25 cellular contexts compared by ENCODE assay signal in the genomic region with DNA sequence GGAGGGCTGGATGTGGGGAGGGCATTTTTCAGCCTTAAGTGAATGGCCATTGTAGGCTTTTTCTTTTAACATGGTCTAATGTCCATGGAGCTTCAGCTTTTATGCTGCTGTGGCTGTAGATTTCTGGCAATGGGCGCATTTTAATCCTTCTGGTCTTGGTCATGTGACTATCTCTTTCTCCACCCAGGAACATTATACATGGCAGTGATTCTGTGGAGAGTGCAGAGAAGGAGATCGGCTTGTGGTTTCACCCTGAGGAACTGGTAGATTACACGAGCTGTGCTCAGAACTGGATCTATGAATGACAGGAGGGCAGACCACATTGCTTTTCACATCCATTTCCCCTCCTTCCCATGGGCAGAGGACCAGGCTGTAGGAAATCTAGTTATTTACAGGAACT. TPM values are rescaled to one million over a fixed set of nuclear protein-coding genes. Genes with fewer than 3 reads are reported as not detected.
DNase-seq lines count a peak whose midpoint lies in the region; ATAC-seq, FAIRE-seq and TF ChIP-seq lines count a peak whose summit lies in the region.
"Had no signal": no experiment of that assay in that cellular context is flagged by ENCODE, and none has a peak within 500 bp of the region (broad histone marks: within the 10 kb centered on the region; RNA-seq: fewer than 3 reads in every experiment).

No MANE protein-coding gene starts in this region.

- H3K27ac ChIP-seq in OCI-LY7 (ENCODE audit: low read depth, low read length, poor library complexity, severe bottlenecking): no peak overlapping the region
- no peak overlapping the region for H3K27ac ChIP-seq in K562 (ENCODE audit: extremely low read depth, low read depth, low read length)
- H3K27ac ChIP-seq: BLaER1, HL-60, SJCRH30 had no signal

- H3K9me3 Mint-ChIP-seq in activated naive CD4-positive, alpha-beta T cell treated with anti-CD3 and anti-CD28 coated beads, Interleukin-2, amount 50 U/mL, for 24 hours: no peaks in the 10 kb centered on the region
- no peaks in the 10 kb centered on the region for H3K9me3 Mint-ChIP-seq in activated naive CD4-positive, alpha-beta T cell treated with anti-CD3 and anti-CD28 coated beads, Interleukin-2, amount 10 ng/mL, durations not matched to agents 7 days and 5 days
- H3K9me3 Mint-ChIP-seq: CD4-positive, alpha-beta T cell; GM23338 had no signal

- no peak for TF ChIP-seq CTCF in OCI-LY7 (conservative IDR thresholded peaks at IDR 0.05; ENCODE audit: low read length)
- TF ChIP-seq CTCF in K562 (IDR thresholded peaks at IDR 0.05 in 2 of 3, conservative IDR thresholded peaks at IDR 0.05 in 1 of 3; ENCODE audit: insufficient read depth in 2 of 3, low read depth in 1 of 3, low read length in 3 of 3): no peak
- TF ChIP-seq CTCF in GM10266 (IDR thresholded peaks at IDR 0.05; ENCODE audit: control insufficient read depth, insufficient read depth, low read depth, missing control alignments): no peak

- no peak for FAIRE-seq in K562 (lab: Jason Lieb, UNC)
- FAIRE-seq: GM12892, HepG2, RCC 7860 had no signal

- no peak overlapping the region for H3K4me3 ChIP-seq in OCI-LY7 (ENCODE audit: low read depth, low read length, poor library complexity, severe bottlenecking)
- no peak overlapping the region for H3K4me3 ChIP-seq in K562
- H3K4me3 ChIP-seq: BLaER1, GM23338, HAP-1, SJCRH30 had no signal

- no peaks in the 10 kb centered on the region for H3K9me2 ChIP-seq in OCI-LY7 (ENCODE audit: insufficient read depth, low read length)

- no peak for TF ChIP-seq POLR2A in K562 (conservative IDR thresholded peaks at IDR 0.05)

- H2AFZ ChIP-seq in OCI-LY7 (ENCODE audit: low read length): no peak overlapping the region
- no peak overlapping the region for H2AFZ ChIP-seq in K562 (ENCODE audit: low read depth, low read length)
- H2AFZ ChIP-seq: GM23338 had no signal

- CTCF ChIA-PET in activated naive CD4-positive, alpha-beta T cell treated with anti-CD3 and anti-CD28 coated beads, Interleukin-2, amount 10 ng/mL, durations not matched to agents 7 days and 5 days (lab: Charles Lee): interaction anchor here (1.0 to 1.6 kb wide), 3 partner anchors 8 to 388 kb away, joined by 3 to 5 read pairs (median 3); partner anchors contain the start of gene NME1
- CTCF ChIA-PET in OCI-LY7 (lab: Charles Lee; ENCODE audit: unreplicated experiment) (no interaction called here), K562 (lab: Yijun Ruan, JAX; ENCODE audit: low intra/inter-chr PET ratio) (no interaction called here)

- no peak overlapping the region for H3K4me3 Mint-ChIP-seq in activated naive CD4-positive, alpha-beta T cell treated with anti-CD3 and anti-CD28 coated beads, Interleukin-2, amount 50 U/mL, for 24 hours
- H3K4me3 Mint-ChIP-seq in activated naive CD4-positive, alpha-beta T cell treated with anti-CD3 and anti-CD28 coated beads, Interleukin-2, amount 10 ng/mL, durations not matched to agents 7 days and 5 days: no peak overlapping the region
- H3K4me3 Mint-ChIP-seq: CD4-positive, alpha-beta T cell; GM23338 had no signal

- H3K27me3 ChIP-seq in K562 (ENCODE audit: control insufficient read depth in 2 of 2, insufficient read depth in 2 of 2, low read length in 2 of 2): no peaks in the 10 kb centered on the region
- H3K27me3 ChIP-seq: BLaER1, SJCRH30 had no signal

- no peaks in the 10 kb centered on the region for H3K27me3 Mint-ChIP-seq in activated naive CD4-positive, alpha-beta T cell treated with anti-CD3 and anti-CD28 coated beads, Interleukin-2, amount 50 U/mL, for 24 hours
- H3K27me3 Mint-ChIP-seq in activated naive CD4-positive, alpha-beta T cell treated with anti-CD3 and anti-CD28 coated beads, Interleukin-2, amount 10 ng/mL, durations not matched to agents 7 days and 5 days: peaks cover 4% of the 10 kb centered on the region
- H3K27me3 Mint-ChIP-seq: CD4-positive, alpha-beta T cell had no signal

- peaks cover 5% of the 10 kb centered on the region; the same call in 1 of the 2 replicates for H4K20me1 ChIP-seq in OCI-LY7 (ENCODE audit: insufficient read depth, low read length)
- H4K20me1 ChIP-seq in K562 (replicated peaks; ENCODE audit: control insufficient read depth, insufficient read depth, low read length): 0 out of 2 replicates have a peak, but pooled peaks cover 4% of the 10 kb centered on the region

- H3K4me1 Mint-ChIP-seq in activated naive CD4-positive, alpha-beta T cell treated with anti-CD3 and anti-CD28 coated beads, Interleukin-2, amount 50 U/mL, for 24 hours: peaks cover 23% of the 10 kb centered on the region
- peaks cover 19% of the 10 kb centered on the region for H3K4me1 Mint-ChIP-seq in activated naive CD4-positive, alpha-beta T cell treated with anti-CD3 and anti-CD28 coated beads, Interleukin-2, amount 10 ng/mL, durations not matched to agents 7 days and 5 days

- peaks cover 4% of the 10 kb centered on the region for H3K9me1 ChIP-seq in K562 (ENCODE audit: control insufficient read depth, insufficient read depth, low read length)

- H3K27ac Mint-ChIP-seq in activated naive CD4-positive, alpha-beta T cell treated with anti-CD3 and anti-CD28 coated beads, Interleukin-2, amount 50 U/mL, for 24 hours: peak overlapping the region; percentile 5
- H3K27ac Mint-ChIP-seq in activated naive CD4-positive, alpha-beta T cell treated with anti-CD3 and anti-CD28 coated beads, Interleukin-2, amount 10 ng/mL, durations not matched to agents 7 days and 5 days: no peak overlapping the region
- H3K27ac Mint-ChIP-seq: GM23338 had no signal

- no peaks in the 10 kb centered on the region for H3K9me3 ChIP-seq in OCI-LY7 (ENCODE audit: low read length)
- no peaks in the 10 kb centered on the region for H3K9me3 ChIP-seq in K562 (replicated peaks; ENCODE audit: control insufficient read depth, insufficient read depth, low read depth, low read length)
- H3K9me3 ChIP-seq: BLaER1, HAP-1, SJCRH30 had no signal

- peaks cover 23% of the 10 kb centered on the region for H3K36me3 Mint-ChIP-seq in activated naive CD4-positive, alpha-beta T cell treated with anti-CD3 and anti-CD28 coated beads, Interleukin-2, amount 50 U/mL, for 24 hours
- H3K36me3 Mint-ChIP-seq in activated naive CD4-positive, alpha-beta T cell treated with anti-CD3 and anti-CD28 coated beads, Interleukin-2, amount 10 ng/mL, durations not matched to agents 7 days and 5 days: peaks cover 39% of the 10 kb centered on the region

- TF ChIP-seq EP300 in K562 (IDR thresholded peaks at IDR 0.05; ENCODE audit: low read length): no peak

- H3K4me2 ChIP-seq in OCI-LY7 (ENCODE audit: low read length): no peak overlapping the region
- H3K4me2 ChIP-seq in K562 (ENCODE audit: insufficient read depth, low read length): no peak overlapping the region
- H3K4me2 ChIP-seq: BLaER1, GM23338 had no signal

- no peak for TF ChIP-seq RAD21 in K562 (CRISPR knock-in tag; conservative IDR thresholded peaks at IDR 0.05 in 1 of 2, IDR thresholded peaks at IDR 0.05 in 1 of 2)

- POLR2A ChIA-PET in OCI-LY7 (lab: Charles Lee) (interaction anchor here (1.8 kb wide), 1 partner anchor 8 kb away, joined by 13 read pairs; the partner anchor contains the start of gene NME1), K562 (lab: Yijun Ruan, JAX) (interaction anchor here (0.6 kb wide), 1 partner anchor 296 kb away, joined by 4 read pairs; no protein-coding TSS in a partner anchor)

- ATAC-seq in K562 (no peak), GM21526 (IDR thresholded peaks at IDR 0.05; ENCODE audit: low FRiP score, unreplicated experiment) (no peak)
- ATAC-seq: GM23338, HepG2 had no signal

- H3K4me1 ChIP-seq in OCI-LY7 (ENCODE audit: insufficient read depth, low read length, poor library complexity, severe bottlenecking) (peaks cover 10% of the 10 kb centered on the region), K562 (replicated peaks in 1 of 2; ENCODE audit: control insufficient read depth in 2 of 2, insufficient read depth in 2 of 2, low read length in 2 of 2) (peaks cover 0 to 14% of the 10 kb centered on the region in 2 experiments; a peak in 3 of 5 replicates)
- H3K4me1 ChIP-seq: SJCRH30 had no signal

- BruUV-seq in OCI-LY7 (replicated peaks; lab: Mats Ljungman, UMichigan) (TSS peak; percentile 57), K562 (replicated peaks; lab: Mats Ljungman, UMichigan) (TSS peak; percentile 26)

- no peak overlapping the region for H3K9ac ChIP-seq in K562 (ENCODE audit: insufficient read depth in 1 of 2, low read depth in 2 of 2, low read length in 2 of 2)
- H3K9ac ChIP-seq: BLaER1 had no signal

- 81% methylated on average over 3 of the region's 3 CpGs for WGBS in K562 (ENCODE audit: insufficient coverage, low coverage, missing lambda C conversion rate)

- no peak for DNase-seq in activated naive CD4-positive, alpha-beta T cell treated with anti-CD3 and anti-CD28 coated beads, Interleukin-2, amount 10 ng/mL, durations not matched to agents 7 days and 5 days
- DNase-seq in OCI-LY7 (ENCODE audit: low spot score) (no peak), K562 (ENCODE audit: extremely low read depth in 1 of 4, low spot score in 3 of 4) (no peak), SK-N-DZ (ENCODE audit: low spot score) (no peak), GM10266 (ENCODE audit: extremely low spot score) (no peak)
- DNase-seq: CD4-positive, alpha-beta T cell; COR-L47; DND-41; KBM-7; NCI-H1092 treated with DMSO at 0.1 percent for 48 hours; NCI-H2029 treated with DMSO at 0.1 percent for 48 hours; NCI-H2171; NCI-H345; NCI-H524 treated with DMSO at 0.1 percent for 48 hours; NCI-H82; SJCRH30 had no signal

- in situ Hi-C loops in K562 (cut with MboI): no loop called here

- intact Hi-C loops in OCI-LY7 (cut with micrococcal nuclease; ENCODE audit: unreplicated experiment): no loop called here
- intact Hi-C loops in K562 (cut with micrococcal nuclease): no loop called here

- peaks cover 73% of the 10 kb centered on the region for H3K36me3 ChIP-seq in OCI-LY7 (ENCODE audit: insufficient read depth, low read length)
- H3K36me3 ChIP-seq in K562 (ENCODE audit: control insufficient read depth, insufficient read depth, low read length): peaks cover 75% of the 10 kb centered on the region

- H3K79me2 ChIP-seq in OCI-LY7 (ENCODE audit: insufficient read depth, low read depth, low read length) (peaks cover 25% of the 10 kb centered on the region), K562 (ENCODE audit: control insufficient read depth, insufficient read depth, low read length) (peaks cover 45% of the 10 kb centered on the region)

RNA-seq across cellular contexts. Expression of gene NME2, which starts 4.7 kb away (rescaled TPM):
- total RNA-seq in OCI-LY7 (2014; rRNA removed; shearing (Covaris generic)): 369 and 397 TPM in 2 replicates
- total RNA-seq in OCI-LY7 (2022) (530 and 582 TPM in 2 replicates), K562 (2014; rRNA removed) (1,010 and 1,072 TPM in 2 replicates), K562 (2014; rRNA removed; fragmentation: Illumina TruSeq; extraction: Trizol) (763 and 827 TPM in 2 replicates), K562 (2015; rRNA removed; fragmentation: Illumina TruSeq; extraction: Trizol) (783 and 790 TPM in 2 replicates), K562 (2021) (1,055 and 1,182 TPM in 2 replicates)
- 64.0 and 91.2 TPM in 2 replicates for total RNA-seq in K562 (2011; cell fraction: chromatin; rRNA removed; ENCODE audit: low replicate concordance)
- 177 and 196 TPM in 2 replicates for total RNA-seq in K562 (2011; cell fraction: nucleolus; rRNA removed)
- total RNA-seq in K562 (2011; cell fraction: nucleoplasm; rRNA removed): 176 and 374 TPM in 2 replicates
- polyA plus RNA-seq in K562 (2011; rRNA removed) (1,026 and 1,088 TPM in 2 replicates), K562 (2014; fragmentation: Illumina TruSeq; extraction: Trizol) (723 and 886 TPM in 2 replicates), K562 (2014; fragmentation: Nextera tagmentation; extraction: Ambion mirVana) (100 to 1,000 TPM; 684 to 924 TPM), K562 (2014; rRNA removed) (1,202 and 1,445 TPM in 2 replicates)
- polyA plus RNA-seq in K562 (2011; cell fraction: cytosol; rRNA removed): 921 and 948 TPM in 2 replicates
- 355 and 443 TPM in 2 replicates for polyA plus RNA-seq in K562 (2011; cell fraction: nucleus; rRNA removed)
- 987 and 1,336 TPM in 2 replicates for polyA plus RNA-seq in K562 (2012)
- 346 and 369 TPM in 2 replicates for polyA minus RNA-seq in K562 (2011; rRNA and poly(A)+ RNA removed)
- 154 and 166 TPM in 2 replicates for polyA minus RNA-seq in K562 (2011; cell fraction: cytosol; rRNA and poly(A)+ RNA removed)
- 61.1 and 93.0 TPM in 2 replicates for polyA minus RNA-seq in K562 (2011; cell fraction: nucleus; rRNA and poly(A)+ RNA removed)
- polyA plus RNA-seq in SK-N-DZ (2014; cell fraction: cytosol; rRNA removed): 1,359 and 1,419 TPM in 2 replicates
- polyA plus RNA-seq in SK-N-DZ (2014; cell fraction: nucleus; rRNA removed): 799 and 1,017 TPM in 2 replicates

RNA-seq across cellular contexts. Expression of gene NME1, which starts 8.2 kb away (rescaled TPM):
- 158 and 209 TPM in 2 replicates for total RNA-seq in OCI-LY7 (2014; rRNA removed; shearing (Covaris generic))
- total RNA-seq in OCI-LY7 (2022) (153 and 221 TPM in 2 replicates), K562 (2014; rRNA removed) (478 and 508 TPM in 2 replicates), K562 (2014; rRNA removed; fragmentation: Illumina TruSeq; extraction: Trizol) (502 and 525 TPM in 2 replicates), K562 (2015; rRNA removed; fragmentation: Illumina TruSeq; extraction: Trizol) (436 and 449 TPM in 2 replicates), K562 (2021) (479 and 509 TPM in 2 replicates)
- total RNA-seq in K562 (2011; cell fraction: chromatin; rRNA removed; ENCODE audit: low replicate concordance): 89.8 and 104 TPM in 2 replicates
- 98.7 and 106 TPM in 2 replicates for total RNA-seq in K562 (2011; cell fraction: nucleolus; rRNA removed)
- total RNA-seq in K562 (2011; cell fraction: nucleoplasm; rRNA removed): 131 and 159 TPM in 2 replicates
- polyA plus RNA-seq in K562 (2011; rRNA removed) (571 and 796 TPM in 2 replicates), K562 (2014; fragmentation: Illumina TruSeq; extraction: Trizol) (598 and 604 TPM in 2 replicates), K562 (2014; fragmentation: Nextera tagmentation; extraction: Ambion mirVana) (1,000 to 10,000 TPM; 1,450 to 1,588 TPM), K562 (2014; rRNA removed) (670 and 766 TPM in 2 replicates)
- 606 and 672 TPM in 2 replicates for polyA plus RNA-seq in K562 (2011; cell fraction: cytosol; rRNA removed)
- 154 and 260 TPM in 2 replicates for polyA plus RNA-seq in K562 (2011; cell fraction: nucleus; rRNA removed)
- 169 and 564 TPM in 2 replicates for polyA plus RNA-seq in K562 (2012)
- 333 and 372 TPM in 2 replicates for polyA minus RNA-seq in K562 (2011; rRNA and poly(A)+ RNA removed)
- polyA minus RNA-seq in K562 (2011; cell fraction: cytosol; rRNA and poly(A)+ RNA removed): 67.9 and 75.3 TPM in 2 replicates
- 30.3 and 41.3 TPM in 2 replicates for polyA minus RNA-seq in K562 (2011; cell fraction: nucleus; rRNA and poly(A)+ RNA removed)
- polyA plus RNA-seq in SK-N-DZ (2014; cell fraction: cytosol; rRNA removed): 1,252 and 1,346 TPM in 2 replicates
- 456 and 674 TPM in 2 replicates for polyA plus RNA-seq in SK-N-DZ (2014; cell fraction: nucleus; rRNA removed)

RNA-seq across cellular contexts. Expression of gene SPAG9, which starts 40.9 kb away (rescaled TPM):
- total RNA-seq in OCI-LY7 (2014; rRNA removed; shearing (Covaris generic)): 61.1 and 78.9 TPM in 2 replicates
- total RNA-seq in OCI-LY7 (2022) (75.5 and 87.9 TPM in 2 replicates), K562 (2014; rRNA removed) (41.8 and 53.8 TPM in 2 replicates), K562 (2014; rRNA removed; fragmentation: Illumina TruSeq; extraction: Trizol) (87.8 and 101 TPM in 2 replicates), K562 (2015; rRNA removed; fragmentation: Illumina TruSeq; extraction: Trizol) (79.7 and 99.2 TPM in 2 replicates), K562 (2021) (61.5 and 65.1 TPM in 2 replicates)
- 145 and 406 TPM in 2 replicates for total RNA-seq in K562 (2011; cell fraction: chromatin; rRNA removed; ENCODE audit: low replicate concordance)
- 54.2 and 98.0 TPM in 2 replicates for total RNA-seq in K562 (2011; cell fraction: nucleolus; rRNA removed)
- 135 and 220 TPM in 2 replicates for total RNA-seq in K562 (2011; cell fraction: nucleoplasm; rRNA removed)
- polyA plus RNA-seq in K562 (2011; rRNA removed) (62.1 and 65.8 TPM in 2 replicates), K562 (2014; fragmentation: Illumina TruSeq; extraction: Trizol) (58.2 and 59.8 TPM in 2 replicates), K562 (2014; fragmentation: Nextera tagmentation; extraction: Ambion mirVana) (10 to 100 TPM; 12.2 to 15.2 TPM), K562 (2014; rRNA removed) (34.8 and 42.7 TPM in 2 replicates)
- polyA plus RNA-seq in K562 (2011; cell fraction: cytosol; rRNA removed): 12.8 and 27.7 TPM in 2 replicates
- 98.3 and 139 TPM in 2 replicates for polyA plus RNA-seq in K562 (2011; cell fraction: nucleus; rRNA removed)
- 54.2 and 56.4 TPM in 2 replicates for polyA plus RNA-seq in K562 (2012)
- 152 and 201 TPM in 2 replicates for polyA minus RNA-seq in K562 (2011; rRNA and poly(A)+ RNA removed)
- polyA minus RNA-seq in K562 (2011; cell fraction: cytosol; rRNA and poly(A)+ RNA removed): 40.0 and 51.0 TPM in 2 replicates
- polyA minus RNA-seq in K562 (2011; cell fraction: nucleus; rRNA and poly(A)+ RNA removed): 66.4 and 137 TPM in 2 replicates
- 45.7 and 66.7 TPM in 2 replicates for polyA plus RNA-seq in SK-N-DZ (2014; cell fraction: cytosol; rRNA removed)
- polyA plus RNA-seq in SK-N-DZ (2014; cell fraction: nucleus; rRNA removed): 153 and 163 TPM in 2 replicates
